ENCODE assay signal across 10 cellular contexts in genomic region chr2:171158036-171158789, GRCh38. TPM values are rescaled to one million over a fixed set of nuclear protein-coding genes. Genes with fewer than 3 reads are reported as not detected.
A peak's percentile ranks its signal among the peaks of the same experiment; 100 is the strongest.
DNase-seq lines count a peak whose midpoint lies in the region; ATAC-seq and TF ChIP-seq lines count a peak whose summit lies in the region.
"Had no signal": no experiment of that assay in that cellular context is flagged by ENCODE, and none has a peak within 500 bp of the region (broad histone marks: within the 10 kb centered on the region; RNA-seq: fewer than 3 reads in every experiment).

No MANE protein-coding gene starts in this region.

- H3K9ac ChIP-seq in neural progenitor cell = no peak overlapping the region

- H3K27ac Mint-ChIP-seq in chondrocyte (ENCODE audit: unreplicated experiment) = peak overlapping the region; percentile 29
- no peak overlapping the region for H3K27ac Mint-ChIP-seq in neural progenitor cell

- peak overlapping the region; percentile 91 for H3K4me2 ChIP-seq in neural progenitor cell

- H3K79me2 ChIP-seq in neural progenitor cell (ENCODE audit: low read depth) = peaks cover 93% of the 10 kb centered on the region

- ATAC-seq in GM18519 (IDR thresholded peaks at IDR 0.05; ENCODE audit: low FRiP score, unreplicated experiment) (no peak), GM18861 (IDR thresholded peaks at IDR 0.05; ENCODE audit: unreplicated experiment) (no peak)

- H3K9me3 ChIP-seq in neural progenitor cell (ENCODE audit: low read depth) = no peaks in the 10 kb centered on the region

- peak overlapping the region; percentile 94 for H3K4me3 ChIP-seq in GM06990 (replicated peaks; ENCODE audit: low read depth, low read length)
- H3K4me3 ChIP-seq in LNCaP clone FGC (ENCODE audit: low read depth, low read length) = peak overlapping the region; percentile 86
- peak overlapping the region; percentile 76 for H3K4me3 ChIP-seq in neural progenitor cell

- H3K4me1 ChIP-seq in neural progenitor cell = peaks cover 30% of the 10 kb centered on the region

- DNase-seq in GM06990 (ENCODE audit: extremely low read depth, insufficient read length) = no peak
- DNase-seq in LNCaP clone FGC (ENCODE audit: low read depth) = no peak
- DNase-seq in chondrocyte (ENCODE audit: low spot score) = no peak
- DNase-seq in neural progenitor cell (ENCODE audit: low spot score) = no peak
- DNase-seq in SHP77 (lab: John Stamatoyannopoulos, UW) = no peak
- DNase-seq in 8988T = no peak
- DNase-seq: aorta, MV-4-11 had no signal

- H2AFZ ChIP-seq in neural progenitor cell (replicated peaks) = no peak overlapping the region

- peaks cover 23% of the 10 kb centered on the region for H3F3A ChIP-seq in neural progenitor cell (ENCODE audit: low read depth)

- H4K20me1 ChIP-seq in neural progenitor cell (ENCODE audit: low read depth) = peaks cover 54% of the 10 kb centered on the region

- H3K4me1 Mint-ChIP-seq in chondrocyte (ENCODE audit: low read depth) (peaks cover 51% of the 10 kb centered on the region), neural progenitor cell (peaks cover 38% of the 10 kb centered on the region)

- H3K27me3 ChIP-seq in GM06990 (replicated peaks; ENCODE audit: control insufficient read depth, insufficient read depth, low read length) = no peaks in the 10 kb centered on the region
- H3K27me3 ChIP-seq in neural progenitor cell = no peaks in the 10 kb centered on the region

- H3K27me3 Mint-ChIP-seq in chondrocyte (ENCODE audit: low read depth) (no peaks in the 10 kb centered on the region), neural progenitor cell (ENCODE audit: insufficient read depth, low read depth) (peaks cover 2% of the 10 kb centered on the region)

- no peaks in the 10 kb centered on the region for H3K9me3 Mint-ChIP-seq in chondrocyte (ENCODE audit: low read depth)
- peaks cover 2% of the 10 kb centered on the region for H3K9me3 Mint-ChIP-seq in neural progenitor cell

- H3K36me3 ChIP-seq in GM06990 (ENCODE audit: control insufficient read depth, insufficient read depth, low read length) = no peaks in the 10 kb centered on the region
- H3K36me3 ChIP-seq in neural progenitor cell = no peaks in the 10 kb centered on the region

- H3K4me3 Mint-ChIP-seq in chondrocyte (ENCODE audit: unreplicated experiment) (peak overlapping the region; percentile 82), neural progenitor cell (peak overlapping the region; percentile 100)

- H3K36me3 Mint-ChIP-seq in chondrocyte (ENCODE audit: low read depth) (no peaks in the 10 kb centered on the region), neural progenitor cell (peaks cover 3% of the 10 kb centered on the region)

- TF ChIP-seq CTCF in GM06990 (IDR thresholded peaks at IDR 0.05; ENCODE audit: insufficient read depth, low read length, poor library complexity, severe bottlenecking) = no peak
- no peak for TF ChIP-seq CTCF in LNCaP clone FGC (IDR thresholded peaks at IDR 0.05; ENCODE audit: control insufficient read depth, extremely low read depth, insufficient read depth)
- no peak for TF ChIP-seq CTCF in chondrocyte (IDR thresholded peaks at IDR 0.05)
- TF ChIP-seq CTCF in neural progenitor cell (IDR thresholded peaks at IDR 0.05) = no peak

- no peak overlapping the region for H3K27ac ChIP-seq in neural progenitor cell

RNA-seq across cellular contexts. Expression of gene TLK1, which starts 2.5 kb away (rescaled TPM):
- total RNA-seq in chondrocyte = 57.2 to 66.0 TPM (median 64.1 TPM) in 3 replicates
- 26.4 and 31.1 TPM in 2 replicates for total RNA-seq in neural progenitor cell (ENCODE audit: low replicate concordance)
